9 cellular contexts compared by ENCODE assay signal in genomic region chr13:21435231-21435630, GRCh38. TPM values are rescaled to one million over a fixed set of nuclear protein-coding genes. Genes with fewer than 3 reads are reported as not detected.
DNase-seq lines count a peak whose midpoint lies in the region; ATAC-seq and TF ChIP-seq lines count a peak whose summit lies in the region.
"Had no signal": no experiment of that assay in that cellular context is flagged by ENCODE, and none has a peak within 500 bp of the region (broad histone marks: within the 10 kb centered on the region; RNA-seq: fewer than 3 reads in every experiment).

No MANE protein-coding gene starts in this region.

- H3K4me1 Mint-ChIP-seq in HFFc6 (ENCODE audit: low read depth) (peaks cover 30% of the 10 kb centered on the region), natural killer cell (peaks cover 58 to 66% of the 10 kb centered on the region in 2 donors)

- peaks cover 42% of the 10 kb centered on the region for H3K79me2 ChIP-seq in ACC112 (ENCODE audit: control insufficient read depth, insufficient read depth, low read length, unreplicated experiment)

- peak overlapping the region; percentile 58 for H3K4me3 ChIP-seq in ACC112 (ENCODE audit: low read depth, low read length)

- H3K36me3 ChIP-seq in ACC112 (ENCODE audit: insufficient read depth, low read length), result no peaks in the 10 kb centered on the region

- H3K27me3 ChIP-seq in ACC112 (ENCODE audit: insufficient read depth, low read length), result no peaks in the 10 kb centered on the region

- intact Hi-C loops in natural killer cell (cut with micrococcal nuclease) (no loop called here), posterior cingulate gyrus (cut with DNase I) (no loop called here)

- peak overlapping the region; percentile 72 for H3K4me3 Mint-ChIP-seq in HFFc6
- H3K4me3 Mint-ChIP-seq in natural killer cell, result peak overlapping the region; percentile 61

- DNase-seq in HFFc6 (no peak), natural killer cell (no peak), posterior cingulate gyrus (no peak), cortex of kidney (lab: John Stamatoyannopoulos, UW) (no peak)
- DNase-seq: NCI-H187 had no signal

- H2AFZ ChIP-seq in ACC112 (ENCODE audit: low read length, unreplicated experiment), result peak overlapping the region; percentile 73

- no peaks in the 10 kb centered on the region for H3K27me3 Mint-ChIP-seq in HFFc6 (ENCODE audit: insufficient read depth)
- H3K27me3 Mint-ChIP-seq in natural killer cell (ENCODE audit: low read depth in 2 of 2), result no peaks in the 10 kb centered on the region

- H3K27ac Mint-ChIP-seq in HFFc6 (peak overlapping the region; percentile 78), natural killer cell (peak overlapping the region; percentile 88 to 93)

- ATAC-seq in natural killer cell, result no peak
- no peak for ATAC-seq in HG02970 (IDR thresholded peaks at IDR 0.05; ENCODE audit: low FRiP score, unreplicated experiment)
- no peak for ATAC-seq in HG03159 (IDR thresholded peaks at IDR 0.05; ENCODE audit: unreplicated experiment)

- peaks cover 19% of the 10 kb centered on the region for H3K4me1 ChIP-seq in ACC112 (ENCODE audit: control insufficient read depth, insufficient read depth, low read length, unreplicated experiment)

- peak overlapping the region; percentile 64 for H3K27ac ChIP-seq in ACC112 (ENCODE audit: low read depth, low read length)
- H3K27ac ChIP-seq in cingulate gyrus (ENCODE audit: low read depth, low read length), result peak overlapping the region; percentile 83

- no peak for TF ChIP-seq CTCF in HFFc6 (IDR thresholded peaks at IDR 0.05)
- TF ChIP-seq CTCF in natural killer cell (IDR thresholded peaks at IDR 0.05), result no peak

- H3K9me3 Mint-ChIP-seq in HFFc6, result no peaks in the 10 kb centered on the region; the same call in 1 of the 2 replicates
- no peaks in the 10 kb centered on the region for H3K9me3 Mint-ChIP-seq in natural killer cell

- H3K36me3 Mint-ChIP-seq in HFFc6 (ENCODE audit: low read depth) (peaks cover 16% of the 10 kb centered on the region), natural killer cell (peaks cover under 1% of the 10 kb centered on the region)

RNA-seq across cellular contexts. Expression of gene ZDHHC20, which starts 23.9 kb away (rescaled TPM):
- 10 to 100 TPM; 65.3 to 75.1 (median 69.6) TPM for total RNA-seq in HFFc6 (2021; fragmentation: NEBNext Ultra II Directional; extraction: Animal tissue kit (Norgen Biotek cat#: 25700))
- 100 to 1,000 TPM in 1 of 3 donors, 10 to 100 TPM in 2; 85.1 to 116 (median 93.4) TPM for total RNA-seq in natural killer cell
